6 cellular contexts compared by ENCODE assay signal in genomic region chr4:183026701-183027100, GRCh38.
"Had no signal": no experiment of that assay in that cellular context is flagged by ENCODE, and none has a peak within 500 bp of the region (broad histone marks: within the 10 kb centered on the region; RNA-seq: fewer than 3 reads in every experiment).

No MANE protein-coding gene starts in this region.

- ATAC-seq: HepG2 had no signal

- DNase-seq: IMR-90, KBM-7, KG1 had no signal

- H3K27ac ChIP-seq: HL-60 had no signal

- FAIRE-seq: HepG2, HTR-8/SVneo had no signal
